16 cellular contexts compared by ENCODE assay signal in genomic region chr20:38212806-38213606, GRCh38. TPM values are rescaled to one million over a fixed set of nuclear protein-coding genes. Genes with fewer than 3 reads are reported as not detected.
"Had no signal": no experiment of that assay in that cellular context is flagged by ENCODE, and none has a peak within 500 bp of the region (broad histone marks: within the 10 kb centered on the region; RNA-seq: fewer than 3 reads in every experiment).

No MANE protein-coding gene starts in this region.

- H3K4me3 Mint-ChIP-seq: activated CD8-positive, alpha-beta memory T cell treated with anti-CD3 and anti-CD28 coated beads, Interleukin-2, amount 10 ng/mL, durations not matched to agents 7 days and 5 days; activated naive CD8-positive, alpha-beta T cell; activated T-cell treated with anti-CD3 and anti-CD28 coated beads, Interleukin-2, amount 50 U/mL, for 24 hours; immature natural killer cell; nephron had no signal

- H3K27me3 ChIP-seq: brain microvascular endothelial cell, dorsolateral prefrontal cortex, tibial nerve had no signal

- ATAC-seq: activated CD8-positive, alpha-beta memory T cell treated with anti-CD3 and anti-CD28 coated beads, Interleukin-2, amount 10 ng/mL, durations not matched to agents 7 days and 5 days; left colon had no signal

- H3K36me3 Mint-ChIP-seq: activated CD8-positive, alpha-beta memory T cell treated with anti-CD3 and anti-CD28 coated beads, Interleukin-2, amount 10 ng/mL, durations not matched to agents 7 days and 5 days; activated naive CD8-positive, alpha-beta T cell; immature natural killer cell had no signal

- H3K4me3 ChIP-seq: dorsolateral prefrontal cortex, skin epidermis, tibial nerve had no signal

- H3K27ac Mint-ChIP-seq: activated CD8-positive, alpha-beta memory T cell treated with anti-CD3 and anti-CD28 coated beads, Interleukin-2, amount 10 ng/mL, durations not matched to agents 7 days and 5 days; activated naive CD8-positive, alpha-beta T cell; activated T-cell treated with anti-CD3 and anti-CD28 coated beads, Interleukin-2, amount 50 U/mL, for 24 hours; immature natural killer cell; nephron had no signal

- DNase-seq: activated CD4-positive, alpha-beta T cell treated with anti-CD3 and anti-CD28 coated beads for 1 hour; activated CD4-positive, alpha-beta T cell treated with anti-CD3 and anti-CD28 coated beads, Interleukin-2, amount 50 U/mL, for 48 hours; activated CD8-positive, alpha-beta memory T cell treated with anti-CD3 and anti-CD28 coated beads, Interleukin-2, amount 10 ng/mL, durations not matched to agents 7 days and 5 days; activated gamma-delta T cell; activated T-cell treated with anti-CD3 and anti-CD28 coated beads, Interleukin-2, amount 50 U/mL, for 24 hours; cerebellar nuclear complex; immature natural killer cell; left colon; mesendoderm; SW 1271 had no signal

- H3K4me1 Mint-ChIP-seq: activated CD8-positive, alpha-beta memory T cell treated with anti-CD3 and anti-CD28 coated beads, Interleukin-2, amount 10 ng/mL, durations not matched to agents 7 days and 5 days; immature natural killer cell had no signal

- H3K9me3 ChIP-seq: tibial nerve had no signal

- H3K27ac ChIP-seq: brain microvascular endothelial cell, skin epidermis had no signal

RNA-seq across cellular contexts. Expression of gene KIAA1755, which starts 47.5 kb away (rescaled TPM):
- total RNA-seq: activated CD8-positive, alpha-beta memory T cell treated with anti-CD3 and anti-CD28 coated beads, Interleukin-2, amount 10 ng/mL, durations not matched to agents 7 days and 5 days had no signal
- polyA plus RNA-seq: immature natural killer cell had no signal

RNA-seq across cellular contexts. Expression of gene TGM2, which starts 47.9 kb away (rescaled TPM):
- polyA plus RNA-seq: immature natural killer cell had no signal
